ENCODE assay signal across 10 cellular contexts in genomic region chr22:26481694-26482093, GRCh38. TPM values are rescaled to one million over a fixed set of nuclear protein-coding genes. Genes with fewer than 3 reads are reported as not detected.
DNase-seq lines count a peak whose midpoint lies in the region; ATAC-seq and TF ChIP-seq lines count a peak whose summit lies in the region.
"Had no signal": no experiment of that assay in that cellular context is flagged by ENCODE, and none has a peak within 500 bp of the region (broad histone marks: within the 10 kb centered on the region; RNA-seq: fewer than 3 reads in every experiment).

No MANE protein-coding gene starts in this region.

- intact Hi-C loops in CD4-positive, alpha-beta T cell (cut with DNase I, micrococcal nuclease): loop anchor here (2.0 to 5.0 kb wide), 4 partner anchors 51 to 1436 kb away; partner anchors contain the start of genes PITPNB (in 1 of the 2) and TPST2 (in 1 of the 2)

- CTCF ChIA-PET in CD4-positive, alpha-beta T cell (lab: Charles Lee): interaction anchor here (1.0 kb wide), 1 partner anchor 22 kb away, joined by 3 read pairs; no protein-coding TSS in a partner anchor
- CTCF ChIA-PET in activated CD4-positive, alpha-beta memory T cell treated with anti-CD3 and anti-CD28 coated beads, Interleukin-2, amount 10 ng/mL, durations not matched to agents 7 days and 5 days (lab: Charles Lee): interaction anchor here (1.2 to 3.6 kb wide), 8 partner anchors 20 to 197 kb away, joined by 3 to 17 read pairs (median 6); no protein-coding TSS in a partner anchor
- CTCF ChIA-PET in RWPE1 (lab: Yijun Ruan, JAX): no interaction called here

- peak overlapping the region; percentile 41; the same call in 1 of the 2 replicates for H3K4me2 ChIP-seq in GM23338

- no peak for ATAC-seq in CD4-positive, alpha-beta T cell (ENCODE audit: poor library complexity)
- ATAC-seq in GM23338 (no peak), naive B cell (ENCODE audit: low read depth in 2 of 2) (no peak)
- ATAC-seq: left lung had no signal

- no peak overlapping the region for H3K27ac ChIP-seq in CD4-positive, alpha-beta T cell (ENCODE audit: low read depth, low read length)
- H3K27ac ChIP-seq in GM23338 (ENCODE audit: low read depth): 0 out of 2 replicates have a peak overlapping the region, but pooled peaks have one; percentile 52
- H3K27ac ChIP-seq in RWPE1: no peak overlapping the region
- H3K27ac ChIP-seq: left lung had no signal

- TF ChIP-seq CTCF in CD4-positive, alpha-beta T cell (IDR thresholded peaks at IDR 0.05): no peak
- TF ChIP-seq CTCF in GM23338 (conservative IDR thresholded peaks at IDR 0.05; ENCODE audit: low read depth in 2 of 2) (no peak), RWPE1 (conservative IDR thresholded peaks at IDR 0.05; ENCODE audit: low read depth) (no peak)

- peak overlapping the region; percentile 33; the same call in 1 of the 2 replicates for H3K4me3 ChIP-seq in GM23338
- H3K4me3 ChIP-seq: left lung had no signal

- peaks cover 24% of the 10 kb centered on the region for H3K36me3 ChIP-seq in GM23338 (ENCODE audit: insufficient read depth)

- peak overlapping the region; percentile 94 for H3K27ac Mint-ChIP-seq in CD4-positive, alpha-beta T cell
- no peak overlapping the region for H3K27ac Mint-ChIP-seq in GM23338
- H3K27ac Mint-ChIP-seq in activated CD4-positive, alpha-beta memory T cell treated with anti-CD3 and anti-CD28 coated beads, Interleukin-2, amount 10 ng/mL, durations not matched to agents 7 days and 5 days: peak overlapping the region; percentile 71
- peak overlapping the region; percentile 89 to 100 (median 98) for H3K27ac Mint-ChIP-seq in naive B cell

- peaks cover 27% of the 10 kb centered on the region for H3K4me1 ChIP-seq in GM23338 (ENCODE audit: insufficient read depth)

- H2AFZ ChIP-seq in GM23338: no peak overlapping the region

- H3K9me3 ChIP-seq in CD4-positive, alpha-beta T cell (ENCODE audit: control insufficient read depth, low read length): no peaks in the 10 kb centered on the region
- H3K9me3 ChIP-seq: left lung had no signal

- peaks cover 73% of the 10 kb centered on the region for H3K79me2 ChIP-seq in GM23338 (replicated peaks; ENCODE audit: insufficient read depth)

- peak overlapping the region; percentile 97 for H3K4me3 Mint-ChIP-seq in CD4-positive, alpha-beta T cell
- peak overlapping the region; percentile 98 for H3K4me3 Mint-ChIP-seq in GM23338
- peak overlapping the region; percentile 93 for H3K4me3 Mint-ChIP-seq in activated CD4-positive, alpha-beta memory T cell treated with anti-CD3 and anti-CD28 coated beads, Interleukin-2, amount 10 ng/mL, durations not matched to agents 7 days and 5 days
- peak overlapping the region in 6 of 8 donors; percentile 26 to 98 (median 94) for H3K4me3 Mint-ChIP-seq in naive B cell

- peaks cover 52% of the 10 kb centered on the region for H3K36me3 Mint-ChIP-seq in CD4-positive, alpha-beta T cell (ENCODE audit: low read depth)
- H3K36me3 Mint-ChIP-seq in GM23338 (ENCODE audit: low read depth) (peaks cover 29% of the 10 kb centered on the region), naive B cell (peaks cover 6 to 15% of the 10 kb centered on the region in 2 donors)
- H3K36me3 Mint-ChIP-seq in activated CD4-positive, alpha-beta memory T cell treated with anti-CD3 and anti-CD28 coated beads, Interleukin-2, amount 10 ng/mL, durations not matched to agents 7 days and 5 days (ENCODE audit: low read depth): peaks cover 41% of the 10 kb centered on the region

- no peaks in the 10 kb centered on the region for H3K9me3 Mint-ChIP-seq in CD4-positive, alpha-beta T cell
- H3K9me3 Mint-ChIP-seq in GM23338: 0 out of 3 replicates have a peak, but pooled peaks cover 2% of the 10 kb centered on the region
- H3K9me3 Mint-ChIP-seq in activated CD4-positive, alpha-beta memory T cell treated with anti-CD3 and anti-CD28 coated beads, Interleukin-2, amount 10 ng/mL, durations not matched to agents 7 days and 5 days: no peaks in the 10 kb centered on the region
- H3K9me3 Mint-ChIP-seq in naive B cell: no peaks in the 10 kb centered on the region

- no peaks in the 10 kb centered on the region for H3K27me3 Mint-ChIP-seq in CD4-positive, alpha-beta T cell
- H3K27me3 Mint-ChIP-seq in GM23338 (ENCODE audit: insufficient read depth, low read depth, poor library complexity) (peaks cover 2% of the 10 kb centered on the region), naive B cell (no peaks in the 10 kb centered on the region)
- no peaks in the 10 kb centered on the region for H3K27me3 Mint-ChIP-seq in activated CD4-positive, alpha-beta memory T cell treated with anti-CD3 and anti-CD28 coated beads, Interleukin-2, amount 10 ng/mL, durations not matched to agents 7 days and 5 days

- H3K9me2 ChIP-seq in GM23338 (ENCODE audit: insufficient read depth): no peaks in the 10 kb centered on the region

- POLR2A ChIA-PET in CD4-positive, alpha-beta T cell (lab: Charles Lee): interaction anchor here (4.1 kb wide), 1 partner anchor 191 kb away, joined by 71 read pairs; no protein-coding TSS in a partner anchor
- POLR2A ChIA-PET in activated CD4-positive, alpha-beta memory T cell treated with anti-CD3 and anti-CD28 coated beads, Interleukin-2, amount 10 ng/mL, durations not matched to agents 7 days and 5 days (lab: Charles Lee): interaction anchor here (0.7 to 5.7 kb wide), 9 partner anchors 9 to 191 kb away, joined by 3 to 92 read pairs (median 3); partner anchors contain the start of genes ASPHD2 and TFIP11
- POLR2A ChIA-PET in RWPE1 (lab: Yijun Ruan, JAX; ENCODE audit: low non-redundant PET): no interaction called here

- no peaks in the 10 kb centered on the region for H3K27me3 ChIP-seq in CD4-positive, alpha-beta T cell (ENCODE audit: control insufficient read depth, insufficient read depth, low read length)
- no peaks in the 10 kb centered on the region for H3K27me3 ChIP-seq in GM23338 (ENCODE audit: insufficient read depth)
- H3K27me3 ChIP-seq: left lung had no signal

- peaks cover 12% of the 10 kb centered on the region for H4K20me1 ChIP-seq in GM23338 (replicated peaks; ENCODE audit: insufficient read depth)

- no peak for DNase-seq in CD4-positive, alpha-beta T cell
- DNase-seq in GM23338 (ENCODE audit: low spot score) (no peak), naive B cell (no peak), NCI-H1105 (lab: John Stamatoyannopoulos, UW) (no peak), RWPE1 (ENCODE audit: low spot score) (no peak), H4 (ENCODE audit: low spot score) (no peak), NCI-H82 treated with DMSO at 0.1 percent for 48 hours (lab: John Stamatoyannopoulos, UW; ENCODE audit: unreplicated experiment) (no peak)
- no peak for DNase-seq in activated CD4-positive, alpha-beta memory T cell treated with anti-CD3 and anti-CD28 coated beads, Interleukin-2, amount 10 ng/mL, durations not matched to agents 7 days and 5 days
- DNase-seq: left lung, NCI-H226 had no signal

- H3F3A ChIP-seq in GM23338 (replicated peaks; ENCODE audit: low read depth): peaks cover 20% of the 10 kb centered on the region

- H3K4me1 Mint-ChIP-seq in CD4-positive, alpha-beta T cell (ENCODE audit: low read depth): peaks cover 87% of the 10 kb centered on the region
- H3K4me1 Mint-ChIP-seq in GM23338 (peaks cover 43% of the 10 kb centered on the region), naive B cell (peaks cover 70 to 85% (median 75%) of the 10 kb centered on the region in 3 donors)
- peaks cover 84% of the 10 kb centered on the region for H3K4me1 Mint-ChIP-seq in activated CD4-positive, alpha-beta memory T cell treated with anti-CD3 and anti-CD28 coated beads, Interleukin-2, amount 10 ng/mL, durations not matched to agents 7 days and 5 days

TF ChIP-seq in GM23338, 12 proteins besides CTCF, POLR2A, EP300 and RAD21 (continues in another document):
- TF ChIP-seq ZNF114 (CRISPR knock-in tag; IDR thresholded peaks at IDR 0.05): no peak
- TF ChIP-seq POLR2AphosphoS5 (IDR thresholded peaks at IDR 0.05; ENCODE audit: low read depth): no peak
- no peak for TF ChIP-seq NANOG (IDR thresholded peaks at IDR 0.05; ENCODE audit: borderline replicate concordance)

RNA-seq across cellular contexts. Expression of gene HPS4, which starts 1.9 kb away (rescaled TPM):
- total RNA-seq in CD4-positive, alpha-beta T cell: 10 to 100 TPM; 61.6 to 67.0 TPM
- total RNA-seq in GM23338 (2014; rRNA removed; shearing (Covaris generic)): 36.9 and 49.4 TPM in 2 replicates
- polyA plus RNA-seq in GM23338 (2016; fragmentation: Nextera tagmentation; extraction: Ambion mirVana): 17.8 and 20.3 TPM in 2 replicates
- 10 to 100 TPM; 37.3 to 37.6 TPM for total RNA-seq in activated CD4-positive, alpha-beta memory T cell treated with anti-CD3 and anti-CD28 coated beads, Interleukin-2, amount 10 ng/mL, durations not matched to agents 7 days and 5 days
- 10 to 100 TPM; 16.7 to 26.9 (median 24.6) TPM for polyA plus RNA-seq in naive B cell (ENCODE audit: low read depth in 6 of 6)
- total RNA-seq in H4 (2014; rRNA removed; shearing (Covaris generic)): 14.4 and 19.8 TPM in 2 replicates

RNA-seq across cellular contexts. Expression of gene SRRD, which starts 2.0 kb away (rescaled TPM):
- 10 to 100 TPM; 25.8 to 27.2 TPM for total RNA-seq in CD4-positive, alpha-beta T cell
- total RNA-seq in GM23338 (2014; rRNA removed; shearing (Covaris generic)): 17.8 and 34.4 TPM in 2 replicates
- polyA plus RNA-seq in GM23338 (2016; fragmentation: Nextera tagmentation; extraction: Ambion mirVana) (17.8 and 23.2 TPM in 2 replicates), naive B cell (ENCODE audit: low read depth in 6 of 6) (10 to 100 TPM; 17.5 to 28.3 (median 22.7) TPM)
- total RNA-seq in activated CD4-positive, alpha-beta memory T cell treated with anti-CD3 and anti-CD28 coated beads, Interleukin-2, amount 10 ng/mL, durations not matched to agents 7 days and 5 days: 10 to 100 TPM; 17.5 TPM
- 19.2 and 22.0 TPM in 2 replicates for total RNA-seq in H4 (2014; rRNA removed; shearing (Covaris generic))

RNA-seq across cellular contexts. Expression of gene TFIP11, which starts 30.6 kb away (rescaled TPM):
- 100 to 1,000 TPM; 111 TPM for total RNA-seq in CD4-positive, alpha-beta T cell
- total RNA-seq in GM23338 (2014; rRNA removed; shearing (Covaris generic)): 25.6 and 26.2 TPM in 2 replicates
- polyA plus RNA-seq in GM23338 (2016; fragmentation: Nextera tagmentation; extraction: Ambion mirVana): 17.1 and 20.4 TPM in 2 replicates
- total RNA-seq in activated CD4-positive, alpha-beta memory T cell treated with anti-CD3 and anti-CD28 coated beads, Interleukin-2, amount 10 ng/mL, durations not matched to agents 7 days and 5 days: 10 to 100 TPM; 50.8 to 55.5 TPM
- 10 to 100 TPM; 25.2 to 43.8 (median 28.1) TPM for polyA plus RNA-seq in naive B cell (ENCODE audit: low read depth in 6 of 6)
- 13.8 and 15.4 TPM in 2 replicates for total RNA-seq in H4 (2014; rRNA removed; shearing (Covaris generic))

RNA-seq across cellular contexts. Expression of gene ASPHD2, which starts 52.6 kb away (rescaled TPM):
- total RNA-seq in CD4-positive, alpha-beta T cell: under 1 TPM; 0.70 to 0.85 TPM
- total RNA-seq in GM23338 (2014; rRNA removed; shearing (Covaris generic)): 9.3 and 10.0 TPM in 2 replicates
- polyA plus RNA-seq in GM23338 (2016; fragmentation: Nextera tagmentation; extraction: Ambion mirVana) (6.0 and 8.3 TPM in 2 replicates), naive B cell (ENCODE audit: low read depth in 6 of 6) (1 to 10 TPM; 2.1 to 9.7 (median 6.6) TPM)
- total RNA-seq in activated CD4-positive, alpha-beta memory T cell treated with anti-CD3 and anti-CD28 coated beads, Interleukin-2, amount 10 ng/mL, durations not matched to agents 7 days and 5 days: 10 to 100 TPM; 11.8 to 12.7 TPM
- total RNA-seq in H4 (2014; rRNA removed; shearing (Covaris generic)): 1.8 and 2.7 TPM in 2 replicates
